ENCODE assay signal across 8 cellular contexts in the genomic region with DNA sequence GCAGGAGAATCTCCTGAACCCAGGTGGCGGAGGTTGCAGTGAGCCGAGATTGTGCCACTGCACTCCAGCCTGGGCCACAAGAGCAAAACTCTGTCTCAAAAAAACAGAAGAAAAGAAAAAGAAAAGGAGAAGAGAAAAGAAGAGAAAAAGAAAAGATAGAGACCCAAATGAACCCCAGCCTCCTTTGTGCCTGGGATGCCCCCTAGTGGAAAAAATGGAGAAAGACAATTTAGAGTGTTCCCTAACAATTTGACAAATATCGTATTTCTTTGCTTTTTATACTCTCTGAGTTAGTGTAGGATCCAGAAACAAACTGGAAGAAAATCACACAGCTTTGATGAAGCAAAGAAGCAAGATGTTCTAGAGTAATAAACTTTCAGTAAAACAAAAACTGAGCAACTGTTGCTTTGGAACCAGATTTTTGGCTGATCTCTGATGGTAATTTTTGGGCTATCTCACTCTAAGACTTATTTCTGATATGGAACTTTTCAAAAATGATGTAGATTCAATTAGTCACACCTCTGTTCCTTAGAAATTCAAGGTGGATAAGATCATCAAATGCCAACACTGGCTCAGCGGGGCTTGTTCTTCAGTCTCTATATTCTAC. TPM values are rescaled to one million over a fixed set of nuclear protein-coding genes. Genes with fewer than 3 reads are reported as not detected.
DNase-seq lines count a peak whose midpoint lies in the region; ATAC-seq and TF ChIP-seq lines count a peak whose summit lies in the region.

No MANE protein-coding gene starts in this region.

- intact Hi-C loops in activated CD4-positive, alpha-beta T cell treated with anti-CD3 and anti-CD28 coated beads, Interleukin-2, amount 10 ng/mL, durations not matched to agents 24 days and 14 days (cut with micrococcal nuclease), result loop anchor here (2.0 kb wide), 1 partner anchor 205 kb away; no protein-coding TSS in a partner anchor

- no peak overlapping the region for H3K27ac ChIP-seq in C4-2B

- H3K36me3 Mint-ChIP-seq in activated CD4-positive, alpha-beta T cell treated with anti-CD3 and anti-CD28 coated beads, Interleukin-2, amount 10 ng/mL, durations not matched to agents 24 days and 14 days (ENCODE audit: low read depth), result peaks cover 3% of the 10 kb centered on the region

- no peak overlapping the region for H3K4me3 Mint-ChIP-seq in activated CD4-positive, alpha-beta T cell treated with anti-CD3 and anti-CD28 coated beads, Interleukin-2, amount 10 ng/mL, durations not matched to agents 24 days and 14 days

- H3K27ac Mint-ChIP-seq in activated CD4-positive, alpha-beta T cell treated with anti-CD3 and anti-CD28 coated beads, Interleukin-2, amount 10 ng/mL, durations not matched to agents 24 days and 14 days, result no peak overlapping the region

- H3K9me3 Mint-ChIP-seq in activated CD4-positive, alpha-beta T cell treated with anti-CD3 and anti-CD28 coated beads, Interleukin-2, amount 10 ng/mL, durations not matched to agents 24 days and 14 days, result peaks cover 5% of the 10 kb centered on the region

- TF ChIP-seq CTCF in C4-2B (conservative IDR thresholded peaks at IDR 0.05), result peak; percentile 88

- peaks cover 3% of the 10 kb centered on the region for H3K27me3 Mint-ChIP-seq in activated CD4-positive, alpha-beta T cell treated with anti-CD3 and anti-CD28 coated beads, Interleukin-2, amount 10 ng/mL, durations not matched to agents 24 days and 14 days

- H3K4me1 Mint-ChIP-seq in activated CD4-positive, alpha-beta T cell treated with anti-CD3 and anti-CD28 coated beads, Interleukin-2, amount 10 ng/mL, durations not matched to agents 24 days and 14 days, result no peaks in the 10 kb centered on the region

- ATAC-seq in left lobe of liver (peak; percentile 71), HG03097 (IDR thresholded peaks at IDR 0.05; ENCODE audit: low FRiP score, unreplicated experiment) (no peak), HG03378 (IDR thresholded peaks at IDR 0.05; ENCODE audit: unreplicated experiment) (no peak)

- peak; percentile 15 for DNase-seq in HCEC 1CT
- DNase-seq in SW 1271 (lab: John Stamatoyannopoulos, UW), result peak; percentile 4 to 30
- no peak for DNase-seq in left lobe of liver (ENCODE audit: low spot score)
- DNase-seq in medulla oblongata (ENCODE audit: extremely low spot score), result no peak
- no peak for DNase-seq in activated CD4-positive, alpha-beta T cell treated with anti-CD3 and anti-CD28 coated beads, Interleukin-2, amount 10 ng/mL, durations not matched to agents 24 days and 14 days

RNA-seq across cellular contexts. Expression of a gene that starts 18.6 kb away (rescaled TPM):
- total RNA-seq in left lobe of liver, result 13.0 TPM
- 27.5 and 33.3 TPM in 2 replicates for total RNA-seq in activated CD4-positive, alpha-beta T cell treated with anti-CD3 and anti-CD28 coated beads, Interleukin-2, amount 10 ng/mL, durations not matched to agents 24 days and 14 days

RNA-seq across cellular contexts. Expression of a gene that starts 55.7 kb away (rescaled TPM):
- total RNA-seq in left lobe of liver, result 0.18 TPM
- not detected in 2 replicates for total RNA-seq in activated CD4-positive, alpha-beta T cell treated with anti-CD3 and anti-CD28 coated beads, Interleukin-2, amount 10 ng/mL, durations not matched to agents 24 days and 14 days

Comparison
In these comparisons a context has a peak if more than half of its experiments do, and no peak if none do; other contexts are left out.
1. DNase-seq: peak in HCEC 1CT (single experiment) and SW 1271 (2 of 2); none in left lobe of liver (single experiment), medulla oblongata (single experiment) and activated CD4-positive, alpha-beta T cell treated with anti-CD3 and anti-CD28 coated beads, Interleukin-2, amount 10 ng/mL, durations not matched to agents 24 days and 14 days (single experiment).